In the genomic region with DNA sequence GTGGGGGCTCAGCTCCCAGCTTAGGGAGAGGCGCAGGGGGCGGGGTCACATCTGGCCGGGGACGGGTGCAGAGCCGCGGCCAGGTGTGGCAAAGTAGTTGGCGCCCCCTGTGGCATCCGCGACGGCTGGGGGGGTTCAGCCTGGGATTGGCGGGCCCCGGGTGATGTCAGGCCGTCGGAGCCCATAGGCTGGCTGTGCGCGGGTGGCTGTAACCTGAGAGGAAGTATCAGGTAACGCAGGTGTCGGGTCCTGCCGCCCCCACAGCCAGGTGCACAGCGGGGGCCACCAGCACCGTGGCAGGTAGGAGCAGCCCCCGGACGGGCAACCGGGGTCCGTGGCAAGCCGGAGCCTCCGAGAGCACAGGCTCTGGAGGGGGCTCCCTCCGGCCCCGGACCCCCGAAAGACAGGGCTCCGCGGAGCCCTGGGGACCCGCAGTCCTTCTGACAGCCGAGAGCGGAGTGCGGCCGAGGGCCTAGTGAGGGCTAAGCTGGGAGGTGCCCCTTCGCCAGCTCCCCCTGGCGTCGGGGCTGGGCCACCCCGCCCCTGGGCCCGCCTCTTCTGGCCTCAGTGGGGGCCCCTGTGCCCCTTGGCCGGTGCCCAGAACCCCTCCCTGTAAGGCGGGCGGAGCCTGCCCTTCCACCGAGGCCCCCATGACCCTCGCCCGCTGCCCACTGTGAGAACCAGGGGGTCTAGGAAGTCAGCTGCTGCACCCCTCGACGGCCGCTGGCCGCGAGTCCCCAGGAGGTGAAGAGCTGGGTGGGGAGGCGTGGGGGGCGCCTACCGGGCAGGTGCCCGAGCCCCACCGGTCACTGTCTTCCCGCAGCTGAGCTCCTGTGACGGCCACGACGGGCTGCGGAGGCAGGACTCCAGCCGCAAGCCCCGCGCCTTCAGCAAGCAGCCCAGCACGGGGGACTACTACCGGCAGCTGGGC, we compare ENCODE assay signal across 2 cellular contexts.
TF ChIP-seq lines count a peak whose summit lies in the region.

No MANE protein-coding gene starts in this region.

TF ChIP-seq in Ishikawa, 13 proteins besides CTCF, POLR2A, EP300 and RAD21 (continued from another document):
- no peak for TF ChIP-seq REST (IDR thresholded peaks at IDR 0.05; ENCODE audit: low read depth)
- no peak; the same call in none of the 2 replicates for TF ChIP-seq MAX (IDR thresholded peaks at IDR 0.05)
- TF ChIP-seq FOXM1 (IDR thresholded peaks at IDR 0.05; ENCODE audit: borderline replicate concordance, low read depth) = peak; percentile 10; the same call in 1 of the 2 replicates
- 0 out of 2 replicates have a peak, but pooled peaks have one; percentile 11 for TF ChIP-seq YY1 (IDR thresholded peaks at IDR 0.05; ENCODE audit: low read depth)
- TF ChIP-seq EGR1 (IDR thresholded peaks at IDR 0.05) = peak; percentile 98
- peak; percentile 63 for TF ChIP-seq TEAD4 (IDR thresholded peaks at IDR 0.05)
- TF ChIP-seq USF1 (IDR thresholded peaks at IDR 0.05) = peak; percentile 37; the same call in 1 of the 2 replicates
- peak; percentile 84 for TF ChIP-seq NFIC (IDR thresholded peaks at IDR 0.05)

TF ChIP-seq in WTC11, 78 proteins besides CTCF, POLR2A, EP300 and RAD21 (continued from another document):
- TF ChIP-seq, protein P1, sequence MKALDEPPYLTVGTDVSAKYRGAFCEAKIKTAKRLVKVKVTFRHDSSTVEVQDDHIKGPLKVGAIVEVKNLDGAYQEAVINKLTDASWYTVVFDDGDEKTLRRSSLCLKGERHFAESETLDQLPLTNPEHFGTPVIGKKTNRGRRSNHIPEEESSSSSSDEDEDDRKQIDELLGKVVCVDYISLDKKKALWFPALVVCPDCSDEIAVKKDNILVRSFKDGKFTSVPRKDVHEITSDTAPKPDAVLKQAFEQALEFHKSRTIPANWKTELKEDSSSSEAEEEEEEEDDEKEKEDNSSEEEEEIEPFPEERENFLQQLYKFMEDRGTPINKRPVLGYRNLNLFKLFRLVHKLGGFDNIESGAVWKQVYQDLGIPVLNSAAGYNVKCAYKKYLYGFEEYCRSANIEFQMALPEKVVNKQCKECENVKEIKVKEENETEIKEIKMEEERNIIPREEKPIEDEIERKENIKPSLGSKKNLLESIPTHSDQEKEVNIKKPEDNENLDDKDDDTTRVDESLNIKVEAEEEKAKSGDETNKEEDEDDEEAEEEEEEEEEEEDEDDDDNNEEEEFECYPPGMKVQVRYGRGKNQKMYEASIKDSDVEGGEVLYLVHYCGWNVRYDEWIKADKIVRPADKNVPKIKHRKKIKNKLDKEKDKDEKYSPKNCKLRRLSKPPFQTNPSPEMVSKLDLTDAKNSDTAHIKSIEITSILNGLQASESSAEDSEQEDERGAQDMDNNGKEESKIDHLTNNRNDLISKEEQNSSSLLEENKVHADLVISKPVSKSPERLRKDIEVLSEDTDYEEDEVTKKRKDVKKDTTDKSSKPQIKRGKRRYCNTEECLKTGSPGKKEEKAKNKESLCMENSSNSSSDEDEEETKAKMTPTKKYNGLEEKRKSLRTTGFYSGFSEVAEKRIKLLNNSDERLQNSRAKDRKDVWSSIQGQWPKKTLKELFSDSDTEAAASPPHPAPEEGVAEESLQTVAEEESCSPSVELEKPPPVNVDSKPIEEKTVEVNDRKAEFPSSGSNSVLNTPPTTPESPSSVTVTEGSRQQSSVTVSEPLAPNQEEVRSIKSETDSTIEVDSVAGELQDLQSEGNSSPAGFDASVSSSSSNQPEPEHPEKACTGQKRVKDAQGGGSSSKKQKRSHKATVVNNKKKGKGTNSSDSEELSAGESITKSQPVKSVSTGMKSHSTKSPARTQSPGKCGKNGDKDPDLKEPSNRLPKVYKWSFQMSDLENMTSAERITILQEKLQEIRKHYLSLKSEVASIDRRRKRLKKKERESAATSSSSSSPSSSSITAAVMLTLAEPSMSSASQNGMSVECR (CRISPR knock-in tag; IDR thresholded peaks at IDR 0.05; ENCODE audit: borderline replicate concordance) = peak; percentile 37; the same call in 1 of the 2 replicates
- TF ChIP-seq, protein P2, sequence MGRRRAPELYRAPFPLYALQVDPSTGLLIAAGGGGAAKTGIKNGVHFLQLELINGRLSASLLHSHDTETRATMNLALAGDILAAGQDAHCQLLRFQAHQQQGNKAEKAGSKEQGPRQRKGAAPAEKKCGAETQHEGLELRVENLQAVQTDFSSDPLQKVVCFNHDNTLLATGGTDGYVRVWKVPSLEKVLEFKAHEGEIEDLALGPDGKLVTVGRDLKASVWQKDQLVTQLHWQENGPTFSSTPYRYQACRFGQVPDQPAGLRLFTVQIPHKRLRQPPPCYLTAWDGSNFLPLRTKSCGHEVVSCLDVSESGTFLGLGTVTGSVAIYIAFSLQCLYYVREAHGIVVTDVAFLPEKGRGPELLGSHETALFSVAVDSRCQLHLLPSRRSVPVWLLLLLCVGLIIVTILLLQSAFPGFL (CRISPR knock-in tag; IDR thresholded peaks at IDR 0.05; ENCODE audit: borderline replicate concordance) = no peak
- TF ChIP-seq SP1 (CRISPR knock-in tag; conservative IDR thresholded peaks at IDR 0.05) (peak; percentile 60), NR1H2 (CRISPR knock-in tag; IDR thresholded peaks at IDR 0.05) (no peak), ZNF671 (CRISPR knock-in tag; IDR thresholded peaks at IDR 0.05) (no peak), HMGA2 (CRISPR knock-in tag; IDR thresholded peaks at IDR 0.05) (no peak), ZNF263 (CRISPR knock-in tag; IDR thresholded peaks at IDR 0.05; ENCODE audit: low read depth) (no peak), MAX (CRISPR knock-in tag; IDR thresholded peaks at IDR 0.05) (0 out of 2 replicates have a peak, but pooled peaks have one; percentile 58)
- TF ChIP-seq, protein P3, sequence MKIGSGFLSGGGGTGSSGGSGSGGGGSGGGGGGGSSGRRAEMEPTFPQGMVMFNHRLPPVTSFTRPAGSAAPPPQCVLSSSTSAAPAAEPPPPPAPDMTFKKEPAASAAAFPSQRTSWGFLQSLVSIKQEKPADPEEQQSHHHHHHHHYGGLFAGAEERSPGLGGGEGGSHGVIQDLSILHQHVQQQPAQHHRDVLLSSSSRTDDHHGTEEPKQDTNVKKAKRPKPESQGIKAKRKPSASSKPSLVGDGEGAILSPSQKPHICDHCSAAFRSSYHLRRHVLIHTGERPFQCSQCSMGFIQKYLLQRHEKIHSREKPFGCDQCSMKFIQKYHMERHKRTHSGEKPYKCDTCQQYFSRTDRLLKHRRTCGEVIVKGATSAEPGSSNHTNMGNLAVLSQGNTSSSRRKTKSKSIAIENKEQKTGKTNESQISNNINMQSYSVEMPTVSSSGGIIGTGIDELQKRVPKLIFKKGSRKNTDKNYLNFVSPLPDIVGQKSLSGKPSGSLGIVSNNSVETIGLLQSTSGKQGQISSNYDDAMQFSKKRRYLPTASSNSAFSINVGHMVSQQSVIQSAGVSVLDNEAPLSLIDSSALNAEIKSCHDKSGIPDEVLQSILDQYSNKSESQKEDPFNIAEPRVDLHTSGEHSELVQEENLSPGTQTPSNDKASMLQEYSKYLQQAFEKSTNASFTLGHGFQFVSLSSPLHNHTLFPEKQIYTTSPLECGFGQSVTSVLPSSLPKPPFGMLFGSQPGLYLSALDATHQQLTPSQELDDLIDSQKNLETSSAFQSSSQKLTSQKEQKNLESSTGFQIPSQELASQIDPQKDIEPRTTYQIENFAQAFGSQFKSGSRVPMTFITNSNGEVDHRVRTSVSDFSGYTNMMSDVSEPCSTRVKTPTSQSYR (CRISPR knock-in tag; IDR thresholded peaks at IDR 0.05) = no peak
- TF ChIP-seq, protein P4, sequence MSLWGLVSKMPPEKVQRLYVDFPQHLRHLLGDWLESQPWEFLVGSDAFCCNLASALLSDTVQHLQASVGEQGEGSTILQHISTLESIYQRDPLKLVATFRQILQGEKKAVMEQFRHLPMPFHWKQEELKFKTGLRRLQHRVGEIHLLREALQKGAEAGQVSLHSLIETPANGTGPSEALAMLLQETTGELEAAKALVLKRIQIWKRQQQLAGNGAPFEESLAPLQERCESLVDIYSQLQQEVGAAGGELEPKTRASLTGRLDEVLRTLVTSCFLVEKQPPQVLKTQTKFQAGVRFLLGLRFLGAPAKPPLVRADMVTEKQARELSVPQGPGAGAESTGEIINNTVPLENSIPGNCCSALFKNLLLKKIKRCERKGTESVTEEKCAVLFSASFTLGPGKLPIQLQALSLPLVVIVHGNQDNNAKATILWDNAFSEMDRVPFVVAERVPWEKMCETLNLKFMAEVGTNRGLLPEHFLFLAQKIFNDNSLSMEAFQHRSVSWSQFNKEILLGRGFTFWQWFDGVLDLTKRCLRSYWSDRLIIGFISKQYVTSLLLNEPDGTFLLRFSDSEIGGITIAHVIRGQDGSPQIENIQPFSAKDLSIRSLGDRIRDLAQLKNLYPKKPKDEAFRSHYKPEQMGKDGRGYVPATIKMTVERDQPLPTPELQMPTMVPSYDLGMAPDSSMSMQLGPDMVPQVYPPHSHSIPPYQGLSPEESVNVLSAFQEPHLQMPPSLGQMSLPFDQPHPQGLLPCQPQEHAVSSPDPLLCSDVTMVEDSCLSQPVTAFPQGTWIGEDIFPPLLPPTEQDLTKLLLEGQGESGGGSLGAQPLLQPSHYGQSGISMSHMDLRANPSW (CRISPR knock-in tag; conservative IDR thresholded peaks at IDR 0.05; ENCODE audit: low read depth) = no peak
